10 cellular contexts compared by ENCODE assay signal in the genomic region with DNA sequence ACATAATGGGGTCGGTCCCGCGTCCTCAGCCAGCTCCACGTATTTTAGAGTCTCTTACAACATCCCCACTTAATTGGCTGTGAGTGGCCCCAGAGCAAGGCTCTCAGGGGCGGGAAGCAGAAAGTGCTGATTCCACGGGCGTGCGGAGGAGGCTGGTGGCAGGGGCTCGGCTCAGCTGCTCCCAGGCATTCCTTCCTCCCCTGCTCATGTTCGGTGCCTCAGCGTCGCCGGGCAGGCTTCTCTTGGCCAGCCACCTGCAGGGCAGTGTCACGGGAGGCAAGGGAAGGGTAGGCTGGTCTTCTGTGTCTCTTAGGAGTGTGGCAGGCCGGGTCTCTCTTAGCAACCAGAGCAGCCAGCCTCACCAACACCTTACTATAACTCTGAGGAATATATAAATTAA. TPM values are rescaled to one million over a fixed set of nuclear protein-coding genes. Genes with fewer than 3 reads are reported as not detected.
DNase-seq lines count a peak whose midpoint lies in the region; ATAC-seq and TF ChIP-seq lines count a peak whose summit lies in the region.
"Had no signal": no experiment of that assay in that cellular context is flagged by ENCODE, and none has a peak within 500 bp of the region (broad histone marks: within the 10 kb centered on the region; RNA-seq: fewer than 3 reads in every experiment).

No MANE protein-coding gene starts in this region.

- peak; percentile 26 to 65 (median 48) for ATAC-seq in heart right ventricle

- peak; percentile 50 for DNase-seq in AG08396 (ENCODE audit: low spot score)
- DNase-seq in heart right ventricle, result peak; percentile 61 to 66
- DNase-seq in posterior vena cava (ENCODE audit: low spot score), result peak; percentile 91
- no peak for DNase-seq in NCI-H524 (lab: John Stamatoyannopoulos, UW)
- DNase-seq in NCI-H748 (lab: John Stamatoyannopoulos, UW; ENCODE audit: unreplicated experiment), result no peak
- DNase-seq in NK-92 treated with Interleukin-12 subunit alpha and Interleukin-12 subunit beta, amount 100 ng/mL, for 24 hours (lab: John Stamatoyannopoulos, UW), result no peak
- DNase-seq in activated CD4-positive, alpha-beta T cell treated with anti-CD3 and anti-CD28 coated beads for 4 hours, result no peak
- DNase-seq: activated CD4-positive, alpha-beta memory T cell treated with anti-CD3 and anti-CD28 coated beads for 36 hours; NCI-H748 treated with DMSO at 0.1 percent for 48 hours had no signal

- H3K4me3 ChIP-seq in heart right ventricle, result peak overlapping the region in 4 of 10 donors; percentile 10 to 40 (median 22)

- no peaks in the 10 kb centered on the region for H3K27me3 ChIP-seq in heart right ventricle

- TF ChIP-seq CTCF in heart right ventricle (IDR thresholded peaks at IDR 0.05), result no peak

- H3K36me3 ChIP-seq in heart right ventricle, result peaks cover 0 to 8% (median 0%) of the 10 kb centered on the region in 9 donors

- 27 to 51% (median 50%) methylated on average over 15 of the region's 15 CpGs for WGBS in adipose tissue, 3 donors
- WGBS in heart right ventricle, 2 donors, result 59% methylated on average over 13 to 15 of the region's 15 CpGs

- peak overlapping the region; percentile 40 for H3K27ac ChIP-seq in adipose tissue (ENCODE audit: low read depth, low read length)
- peak overlapping the region; percentile 11 to 97 (median 90) for H3K27ac ChIP-seq in heart right ventricle

- H3K9me3 ChIP-seq in heart right ventricle, result no peaks in the 10 kb centered on the region

- intact Hi-C loops in heart right ventricle (cut with DNase I) (loop anchor here in 2 of 10 donors (10.0 kb wide), 2 partner anchors 71 to 141 kb away; a partner anchor contains a TSS), posterior vena cava (cut with DNase I) (loop anchor here in 1 of 2 donors (10.0 kb wide), 1 partner anchor 141 kb away; a partner anchor contains a TSS)

- peaks cover 14 to 69% (median 52%) of the 10 kb centered on the region in 9 donors for H3K4me1 ChIP-seq in heart right ventricle

RNA-seq across cellular contexts. Expression of a gene that starts 33.8 kb away (rescaled TPM):
- polyA plus RNA-seq in adipose tissue (10 to 100 TPM; 19.8 to 29.6 (median 23.2) TPM), heart right ventricle (10 to 100 TPM; 11.7 to 18.7 TPM)
- total RNA-seq in heart right ventricle (10 to 100 TPM in 3 of 10 donors, 1 to 10 TPM in 7; 3.5 to 21.0 (median 5.6) TPM), posterior vena cava (10 to 100 TPM; 16.9 to 20.9 TPM)

RNA-seq across cellular contexts. Expression of a gene that starts 53.5 kb away (rescaled TPM):
- polyA plus RNA-seq in adipose tissue, result 10 to 100 TPM; 24.0 to 73.7 (median 46.3) TPM
- total RNA-seq in heart right ventricle, result 100 to 1,000 TPM in 1 of 10 donors, 10 to 100 TPM in 9; 57.8 to 134 (median 76.0) TPM
- polyA plus RNA-seq in heart right ventricle, result 10 to 100 TPM; 59.1 to 91.9 TPM
- total RNA-seq in posterior vena cava, result 10 to 100 TPM; 75.1 to 78.6 TPM

RNA-seq across cellular contexts. Expression of a gene that starts 53.8 kb away (rescaled TPM):
- polyA plus RNA-seq in adipose tissue (1 to 10 TPM; 3.3 to 4.8 (median 4.6) TPM), heart right ventricle (1 to 10 TPM; 3.0 to 3.8 TPM)
- total RNA-seq in heart right ventricle (1 to 10 TPM; 2.2 to 3.9 (median 3.4) TPM), posterior vena cava (1 to 10 TPM; 3.6 to 4.5 TPM)

Comparison
In these comparisons a context has a peak if more than half of its experiments do, and no peak if none do; other contexts are left out.
1. DNase-seq: peak in AG08396 (single experiment), heart right ventricle (2 of 2) and posterior vena cava (single experiment); none in NCI-H524 (0 of 2), NCI-H748 (single experiment), NK-92 treated with Interleukin-12 subunit alpha and Interleukin-12 subunit beta, amount 100 ng/mL, for 24 hours (single experiment) and activated CD4-positive, alpha-beta T cell treated with anti-CD3 and anti-CD28 coated beads for 4 hours (0 of 2).